16 cellular contexts compared by ENCODE assay signal in genomic region chr4:125265846-125266245, GRCh38. TPM values are rescaled to one million over a fixed set of nuclear protein-coding genes. Genes with fewer than 3 reads are reported as not detected.
"Had no signal": no experiment of that assay in that cellular context is flagged by ENCODE, and none has a peak within 500 bp of the region (broad histone marks: within the 10 kb centered on the region; RNA-seq: fewer than 3 reads in every experiment).

No MANE protein-coding gene starts in this region.

- H2AFZ ChIP-seq: hepatocyte had no signal

- H3K9me3 ChIP-seq: mucosa of descending colon, right atrium auricular region, sigmoid colon, stomach, thoracic aorta, transverse colon had no signal

- H3K4me1 Mint-ChIP-seq: naive thymus-derived CD8-positive, alpha-beta T cell had no signal

- H3K36me3 ChIP-seq: right atrium auricular region, sigmoid colon, stomach, thoracic aorta, transverse colon had no signal

- H3K4me3 Mint-ChIP-seq: naive thymus-derived CD8-positive, alpha-beta T cell had no signal

- H3K4me3 ChIP-seq: hepatocyte, mucosa of descending colon, right atrium auricular region, sigmoid colon, skin epidermis, stomach, thoracic aorta, transverse colon had no signal

- H3K4me2 ChIP-seq: hepatocyte had no signal

- H3K4me1 ChIP-seq: right atrium auricular region, sigmoid colon, transverse colon had no signal

- H3K27ac Mint-ChIP-seq: naive thymus-derived CD8-positive, alpha-beta T cell had no signal

- H3K27me3 ChIP-seq: hepatocyte, right atrium auricular region, sigmoid colon, stomach, transverse colon had no signal

- H3K27ac ChIP-seq: hepatocyte, right atrium auricular region, sigmoid colon, stomach, thoracic aorta, transverse colon had no signal

- H3K36me3 Mint-ChIP-seq: naive thymus-derived CD8-positive, alpha-beta T cell had no signal

- ATAC-seq: mucosa of descending colon; naive thymus-derived CD8-positive, alpha-beta T cell had no signal

- DNase-seq: effector memory CD4-positive, alpha-beta T cell; foreskin melanocyte; head of caudate nucleus; kidney glomerular epithelial cell; mucosa of descending colon; naive thymus-derived CD8-positive, alpha-beta T cell; sigmoid colon; stimulated activated CD4-positive, alpha-beta T cell treated with anti-CD3 and anti-CD28 coated beads, Interleukin-12 subunit alpha, Interleukin-12 subunit beta, amount 100 ng/mL, for 4 hours; stimulated activated naive CD4-positive, alpha-beta T cell; stomach; substantia nigra; transverse colon had no signal

RNA-seq across cellular contexts. Expression of gene FAT4, which starts 48.9 kb away (rescaled TPM):
- polyA plus RNA-seq: naive thymus-derived CD8-positive, alpha-beta T cell had no signal
